1 cellular context compared by ENCODE assay signal in genomic region chr2:98875081-98875728, GRCh38.
A peak's percentile ranks its signal among the peaks of the same experiment; 100 is the strongest.
TF ChIP-seq lines count a peak whose summit lies in the region.

No MANE protein-coding gene starts in this region.

TF ChIP-seq in GM12878, 131 proteins besides CTCF, POLR2A, EP300 and RAD21 (continued from another document and continues in another):
- TF ChIP-seq PRDM15 (CRISPR knock-in tag; IDR thresholded peaks at IDR 0.05) (no peak), EZH2 (IDR thresholded peaks at IDR 0.05; ENCODE audit: borderline replicate concordance, control insufficient read depth, low read depth, low read length) (no peak), SIX5 (IDR thresholded peaks at IDR 0.05; ENCODE audit: low read depth, low read length, severe bottlenecking) (no peak), ZNF687 (IDR thresholded peaks at IDR 0.05) (no peak), NR2C1 (IDR thresholded peaks at IDR 0.05) (no peak), MLLT1 (IDR thresholded peaks at IDR 0.05) (no peak), PML (IDR thresholded peaks at IDR 0.05; ENCODE audit: low read length) (peak; percentile 58; the same call in 1 of the 2 replicates), CEBPZ (IDR thresholded peaks at IDR 0.05; ENCODE audit: low read depth, low read length) (no peak), RAD51 (IDR thresholded peaks at IDR 0.05) (no peak), CBX5 (IDR thresholded peaks at IDR 0.05; ENCODE audit: low read depth) (no peak), NKRF (conservative IDR thresholded peaks at IDR 0.05) (no peak), KAT2A (conservative IDR thresholded peaks at IDR 0.05; ENCODE audit: control insufficient read depth, low read depth, low read length) (no peak), KLF5 (IDR thresholded peaks at IDR 0.05; ENCODE audit: partially characterized antibody) (no peak), RBBP5 (conservative IDR thresholded peaks at IDR 0.05) (no peak), ZNF24 (IDR thresholded peaks at IDR 0.05) (no peak), ZNF274 (IDR thresholded peaks at IDR 0.05; ENCODE audit: insufficient read depth, insufficient read length) (no peak), TARDBP (IDR thresholded peaks at IDR 0.05; ENCODE audit: borderline replicate concordance) (no peak; the same call in 1 of the 2 replicates), REST (IDR thresholded peaks at IDR 0.05; ENCODE audit: low read depth, low read length) (no peak), NR2C2 (IDR thresholded peaks at IDR 0.05; ENCODE audit: borderline replicate concordance, control insufficient read depth, insufficient read length, low read depth) (no peak), HDAC6 (IDR thresholded peaks at IDR 0.05; ENCODE audit: unreplicated experiment) (no peak), ZNF217 (IDR thresholded peaks at IDR 0.05) (no peak), GATAD2B (conservative IDR thresholded peaks at IDR 0.05; ENCODE audit: low read depth) (no peak), NFXL1 (IDR thresholded peaks at IDR 0.05; ENCODE audit: borderline replicate concordance) (no peak), RFX5 (IDR thresholded peaks at IDR 0.05; ENCODE audit: low read depth, low read length) (no peak), ZBED1 (IDR thresholded peaks at IDR 0.05; ENCODE audit: borderline replicate concordance) (peak; percentile 97), HCFC1 (IDR thresholded peaks at IDR 0.05; ENCODE audit: low read length) (no peak), STAT3 (IDR thresholded peaks at IDR 0.05; ENCODE audit: low read depth, low read length) (no peak), ZNF622 (IDR thresholded peaks at IDR 0.05) (no peak), ZSCAN29 (IDR thresholded peaks at IDR 0.05) (no peak), POLR2AphosphoS5 (IDR thresholded peaks at IDR 0.05; ENCODE audit: low read length) (no peak), MEF2B (IDR thresholded peaks at IDR 0.05; ENCODE audit: partially characterized antibody, poor library complexity, severe bottlenecking) (no peak), NFYA (IDR thresholded peaks at IDR 0.05; ENCODE audit: borderline replicate concordance, low read depth, low read length) (no peak), ZNF207 (IDR thresholded peaks at IDR 0.05; ENCODE audit: borderline replicate concordance) (no peak), CBX3 (IDR thresholded peaks at IDR 0.05; ENCODE audit: borderline replicate concordance, low read depth) (no peak), ZBTB11 (CRISPR knock-in tag; IDR thresholded peaks at IDR 0.05) (no peak), BCL11A (IDR thresholded peaks at IDR 0.05; ENCODE audit: low read depth, low read length) (peak; percentile 48; the same call in 1 of the 2 replicates), SREBF2 (IDR thresholded peaks at IDR 0.05; ENCODE audit: low read length) (no peak), YBX1 (IDR thresholded peaks at IDR 0.05) (no peak), RELA (IDR thresholded peaks at IDR 0.05; ENCODE audit: borderline replicate concordance, partially characterized antibody) (no peak), KDM1A (IDR thresholded peaks at IDR 0.05; ENCODE audit: borderline replicate concordance) (no peak), SUZ12 (IDR thresholded peaks at IDR 0.05; ENCODE audit: unreplicated experiment) (no peak)
